In genomic region chr1:29504709-29505410, GRCh38 we compare ENCODE assay signal across 21 cellular contexts.
"Had no signal": no experiment of that assay in that cellular context is flagged by ENCODE, and none has a peak within 500 bp of the region (broad histone marks: within the 10 kb centered on the region; RNA-seq: fewer than 3 reads in every experiment).

No MANE protein-coding gene starts in this region.

- H3K27me3 ChIP-seq: gastrocnemius medialis, pancreas, tibial nerve had no signal

- ATAC-seq: activated T-helper 17 cell treated with anti-CD3 and anti-CD28 coated beads, Interleukin-2, amount 50 U/mL, for 72 hours; esophagus mucosa; gastrocnemius medialis; mucosa of descending colon; naive thymus-derived CD4-positive, alpha-beta T cell had no signal

- H3K4me3 ChIP-seq: gastrocnemius medialis, heart right ventricle, mucosa of descending colon, pancreas, tibial nerve had no signal

- H3K27ac ChIP-seq: gastrocnemius medialis, heart right ventricle, pancreas, tibial nerve had no signal

- H3K4me1 ChIP-seq: gastrocnemius medialis, pancreas, tibial nerve had no signal

- H3K9me3 ChIP-seq: gastrocnemius medialis, heart right ventricle, mucosa of descending colon, pancreas, tibial nerve had no signal

- FAIRE-seq: colon, pancreas had no signal

- H3K36me3 ChIP-seq: gastrocnemius medialis, heart right ventricle, pancreas, tibial nerve had no signal

- DNase-seq: activated CD4-positive, alpha-beta T cell treated with anti-CD3 and anti-CD28 coated beads for 1 hour; activated CD4-positive, alpha-beta T cell treated with anti-CD3 and anti-CD28 coated beads, Interleukin-2, amount 50 U/mL, for 4 hours; activated naive CD4-positive, alpha-beta T cell treated with anti-CD3 and anti-CD28 coated beads for 36 hours; activated T-cell treated with anti-CD3 and anti-CD28 coated beads, Interleukin-2, amount 50 U/mL, for 1 hour; anterior cingulate cortex; central memory CD4-positive, alpha-beta T cell; gastrocnemius medialis; heart right ventricle; kidney glomerular epithelial cell; left ventricle myocardium superior; naive thymus-derived CD4-positive, alpha-beta T cell; stimulated activated CD4-positive, alpha-beta T cell treated with anti-CD3 and anti-CD28 coated beads, Interleukin-12 subunit alpha, Interleukin-12 subunit beta, amount 100 ng/mL, for 4 hours; stimulated activated CD4-positive, alpha-beta T cell treated with anti-CD3 and anti-CD28 coated beads, Interleukin-1b, Interleukin-23, amount 100 ng/mL, for 48 hours; stimulated activated CD8-positive, alpha-beta memory T cell treated with anti-CD3 and anti-CD28 coated beads, Interleukin-4, amount 100 ng/mL, for 48 hours; stimulated activated naive CD4-positive, alpha-beta T cell had no signal
